20 cellular contexts compared by ENCODE assay signal in genomic region chr2:51329512-51329911, GRCh38.
"Had no signal": no experiment of that assay in that cellular context is flagged by ENCODE, and none has a peak within 500 bp of the region (broad histone marks: within the 10 kb centered on the region; RNA-seq: fewer than 3 reads in every experiment).

No MANE protein-coding gene starts in this region.

- H3K36me3 ChIP-seq: gastrocnemius medialis, left lung, neural progenitor cell, prostate gland, spleen, thoracic aorta, tibial nerve, upper lobe of left lung had no signal

- H3K9ac ChIP-seq: neural progenitor cell, parathyroid adenoma had no signal

- H3K27ac ChIP-seq: coronary artery, gastrocnemius medialis, left lung, neural progenitor cell, parathyroid adenoma, prostate gland, skin epidermis, spleen, thoracic aorta, tibial nerve, upper lobe of left lung had no signal

- H3K27me3 ChIP-seq: gastrocnemius medialis, left lung, neural progenitor cell, spleen, tibial nerve, upper lobe of left lung had no signal

- H2AFZ ChIP-seq: neural progenitor cell, parathyroid adenoma had no signal

- H3K9me3 ChIP-seq: gastrocnemius medialis, prostate gland, thoracic aorta, tibial nerve, upper lobe of left lung had no signal

- H3K4me2 ChIP-seq: neural progenitor cell had no signal

- H3K4me3 ChIP-seq: coronary artery, gastrocnemius medialis, left lung, neural progenitor cell, prostate gland, skin epidermis, spleen, thoracic aorta, tibial nerve, upper lobe of left lung had no signal

- DNase-seq: dermis blood vessel endothelial cell; effector memory CD4-positive, alpha-beta T cell; foreskin fibroblast; gastrocnemius medialis; head of caudate nucleus; left cardiac atrium; left lung; midbrain; naive thymus-derived CD4-positive, alpha-beta T cell; right cardiac atrium; spleen; stimulated activated CD4-positive, alpha-beta T cell treated with anti-CD3 and anti-CD28 coated beads, Interleukin-4, amount 100 ng/mL, for 4 hours; upper lobe of left lung had no signal

- H3K4me1 ChIP-seq: gastrocnemius medialis, left lung, neural progenitor cell, parathyroid adenoma, prostate gland, spleen, tibial nerve, upper lobe of left lung had no signal
